ENCODE assay signal across 10 cellular contexts in the genomic region with DNA sequence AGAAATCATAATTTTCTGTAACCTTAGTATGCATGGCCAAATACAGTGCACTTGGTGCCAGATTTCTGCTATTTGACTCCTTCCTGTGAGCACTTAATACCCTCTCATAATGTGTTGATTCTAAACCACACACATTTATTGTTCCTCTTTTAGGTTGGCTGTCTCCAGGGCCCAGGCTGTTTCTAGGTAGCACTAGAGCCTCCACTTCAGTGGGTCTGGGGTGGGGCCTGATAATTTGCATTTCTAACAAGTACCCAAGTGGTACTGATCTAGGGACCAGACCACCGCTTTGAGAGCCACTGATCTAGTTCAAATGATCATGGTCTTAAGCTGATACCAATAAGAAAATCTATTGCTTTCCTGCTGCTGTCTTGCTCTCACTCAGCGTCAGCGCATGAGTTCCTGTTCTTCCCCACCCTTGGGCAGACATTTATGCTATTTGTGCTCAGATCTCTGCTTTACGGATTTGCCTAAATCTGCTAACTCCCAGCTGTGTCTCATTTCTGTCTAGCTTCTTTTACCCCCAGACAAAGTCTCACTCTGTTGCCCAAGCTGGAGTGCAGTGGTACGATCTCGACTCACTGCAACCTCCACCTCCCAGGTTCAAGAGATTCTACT. TPM values are rescaled to one million over a fixed set of nuclear protein-coding genes. Genes with fewer than 3 reads are reported as not detected.
DNase-seq lines count a peak whose midpoint lies in the region; ATAC-seq and TF ChIP-seq lines count a peak whose summit lies in the region.
"Had no signal": no experiment of that assay in that cellular context is flagged by ENCODE, and none has a peak within 500 bp of the region (broad histone marks: within the 10 kb centered on the region; RNA-seq: fewer than 3 reads in every experiment).

No MANE protein-coding gene starts in this region.

- H3K4me3 ChIP-seq in HAP-1 = no peak overlapping the region
- H3K4me3 ChIP-seq: body of pancreas, SJCRH30 had no signal

- peak; percentile 73 for ATAC-seq in GM18508 (IDR thresholded peaks at IDR 0.05; ENCODE audit: insufficient read depth, unreplicated experiment)
- peak; percentile 71 for ATAC-seq in GM21723 (IDR thresholded peaks at IDR 0.05; ENCODE audit: unreplicated experiment)
- ATAC-seq in effector memory CD8-positive, alpha-beta T cell (replicated peaks) = peak; percentile 64
- no peak for ATAC-seq in foreskin keratinocyte
- ATAC-seq: body of pancreas had no signal

- peak; percentile 87 for DNase-seq in NAMALWA (ENCODE audit: low spot score)
- DNase-seq in effector memory CD8-positive, alpha-beta T cell = no peak
- DNase-seq in occipital lobe (lab: John Stamatoyannopoulos, UW) = no peak
- no peak for DNase-seq in Calu3
- DNase-seq in foreskin keratinocyte = no peak
- DNase-seq in HAP-1 (ENCODE audit: low spot score in 2 of 2) = no peak

- H3K4me1 Mint-ChIP-seq in effector memory CD8-positive, alpha-beta T cell (ENCODE audit: low read depth in 2 of 2) = no peaks in the 10 kb centered on the region
- H3K4me1 Mint-ChIP-seq in Calu3 (ENCODE audit: low read depth, unreplicated experiment) = no peaks in the 10 kb centered on the region

- H3K27me3 Mint-ChIP-seq in effector memory CD8-positive, alpha-beta T cell = peaks cover 0 to 6% of the 10 kb centered on the region in 2 donors
- no peaks in the 10 kb centered on the region for H3K27me3 Mint-ChIP-seq in Calu3 (ENCODE audit: unreplicated experiment)

- no peak overlapping the region for H3K27ac Mint-ChIP-seq in effector memory CD8-positive, alpha-beta T cell
- no peak overlapping the region for H3K27ac Mint-ChIP-seq in Calu3 (ENCODE audit: unreplicated experiment)

- no peaks in the 10 kb centered on the region for H3K36me3 Mint-ChIP-seq in effector memory CD8-positive, alpha-beta T cell (ENCODE audit: insufficient read depth)
- H3K36me3 Mint-ChIP-seq in Calu3 (ENCODE audit: insufficient read depth, unreplicated experiment) = no peaks in the 10 kb centered on the region

- no peak overlapping the region for H3K4me3 Mint-ChIP-seq in effector memory CD8-positive, alpha-beta T cell
- H3K4me3 Mint-ChIP-seq in Calu3 (ENCODE audit: low read depth, unreplicated experiment) = no peak overlapping the region

- H3K4me1 ChIP-seq in foreskin keratinocyte = no peaks in the 10 kb centered on the region
- no peaks in the 10 kb centered on the region for H3K4me1 ChIP-seq in HAP-1
- H3K4me1 ChIP-seq: body of pancreas had no signal

- intact Hi-C loops in Calu3 (cut with micrococcal nuclease; ENCODE audit: unreplicated experiment) = no loop called here

- H3K36me3 ChIP-seq in HAP-1 (replicated peaks) = no peaks in the 10 kb centered on the region

- BruUV-seq in Calu3 (replicated peaks; lab: Mats Ljungman, UMichigan) = no TSS peak

- no peak overlapping the region for H3K27ac ChIP-seq in foreskin keratinocyte
- H3K27ac ChIP-seq: body of pancreas, SJCRH30 had no signal

- TF ChIP-seq CTCF in Calu3 (IDR thresholded peaks at IDR 0.05; ENCODE audit: unreplicated experiment) (no peak), foreskin keratinocyte (conservative IDR thresholded peaks at IDR 0.05) (no peak)

- in situ Hi-C loops in HAP-1 (cut with MboI; ENCODE audit: low sequenced_read_pairs) = no loop called here

- no peaks in the 10 kb centered on the region for H3K27me3 ChIP-seq in foreskin keratinocyte
- H3K27me3 ChIP-seq in HAP-1 (ENCODE audit: low read depth) = no peaks in the 10 kb centered on the region
- H3K27me3 ChIP-seq: body of pancreas, SJCRH30 had no signal

- CTCF ChIA-PET in Calu3 (lab: Charles Lee) = no interaction called here

- no peaks in the 10 kb centered on the region for H3K9me3 ChIP-seq in HAP-1
- H3K9me3 ChIP-seq: body of pancreas had no signal

- no peaks in the 10 kb centered on the region for H3K9me3 Mint-ChIP-seq in effector memory CD8-positive, alpha-beta T cell
- peaks cover 3% of the 10 kb centered on the region for H3K9me3 Mint-ChIP-seq in Calu3 (ENCODE audit: low read depth, unreplicated experiment)

RNA-seq across cellular contexts. Expression of a gene that starts 7.4 kb away (rescaled TPM):
- total RNA-seq in occipital lobe = 31.5 TPM
- total RNA-seq in Calu3 (2022) = 22.3 and 23.8 TPM in 2 replicates
- 17.6 and 17.8 TPM in 2 replicates for total RNA-seq in foreskin keratinocyte
- 34.6 and 35.4 TPM in 2 replicates for polyA plus RNA-seq in foreskin keratinocyte

RNA-seq across cellular contexts. Expression of a gene that starts 7.4 kb away (rescaled TPM):
- total RNA-seq in occipital lobe = 9.7 TPM
- 38.9 and 43.1 TPM in 2 replicates for total RNA-seq in Calu3 (2022)
- 29.8 and 31.2 TPM in 2 replicates for total RNA-seq in foreskin keratinocyte
- polyA plus RNA-seq in foreskin keratinocyte = 16.9 and 21.7 TPM in 2 replicates
